Comparison of ENCODE assay signal across 1 cellular context in genomic region chr10:26738354-26738753, GRCh38.
TF ChIP-seq lines count a peak whose summit lies in the region.

No MANE protein-coding gene starts in this region.

TF ChIP-seq in HepG2, 621 proteins besides CTCF, POLR2A, EP300 and RAD21 (continued from another document):
- TF ChIP-seq TIGD3 (CRISPR knock-in tag; IDR thresholded peaks at IDR 0.05; ENCODE audit: borderline replicate concordance) (no peak), NCOA2 (CRISPR knock-in tag; IDR thresholded peaks at IDR 0.05) (0 out of 2 replicates have a peak, but pooled peaks have one; percentile 14), ZC3H13 (CRISPR knock-in tag; IDR thresholded peaks at IDR 0.05) (no peak)
TF ChIP-seq in HepG2: peak in this region for 7.
